1 cellular context compared by ENCODE assay signal in the genomic region with DNA sequence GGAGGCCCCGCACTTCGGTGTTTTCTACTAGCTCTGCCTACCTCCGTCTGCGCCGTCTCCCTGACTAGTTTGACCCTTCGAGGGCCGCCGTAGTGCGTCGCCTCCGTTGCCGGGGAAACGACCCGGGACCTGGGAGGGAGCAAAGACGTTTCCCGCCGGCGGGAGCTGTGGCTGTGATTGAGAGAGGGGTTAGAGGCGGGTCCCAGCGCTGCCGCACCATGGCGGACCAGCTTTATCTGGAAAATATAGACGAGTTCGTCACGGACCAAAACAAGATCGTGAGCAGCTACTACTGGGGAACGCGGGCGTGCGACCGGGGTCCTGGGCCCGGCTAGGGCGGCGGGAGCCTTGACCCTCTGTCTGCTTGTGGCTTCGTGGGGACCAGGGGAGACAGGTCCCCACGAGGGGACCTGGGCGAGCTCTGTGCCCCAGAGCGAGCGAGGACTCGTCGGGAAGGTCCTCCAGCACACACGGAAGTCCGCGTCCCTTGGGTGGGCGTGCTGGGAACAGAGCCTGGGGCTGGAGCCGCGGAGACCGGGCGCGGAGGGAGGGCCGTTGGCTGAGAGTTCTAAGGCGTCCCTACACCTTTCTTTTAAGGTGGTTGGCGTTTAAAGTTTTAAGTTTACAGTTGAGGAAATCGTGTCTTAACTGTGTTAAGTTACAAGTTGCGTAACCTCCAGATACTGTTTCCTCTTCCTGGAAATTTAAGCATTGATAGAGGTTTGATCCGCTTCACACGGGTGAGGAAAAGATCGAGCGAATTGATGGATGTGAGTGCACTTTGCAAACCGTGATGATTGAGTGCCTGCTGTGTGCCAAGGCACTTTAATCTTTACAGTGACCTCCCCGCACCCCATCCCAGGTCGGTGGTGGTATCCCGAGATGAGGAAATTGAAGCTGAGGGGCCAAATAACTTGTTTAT.
TF ChIP-seq lines count a peak whose summit lies in the region.

A gene with protein sequence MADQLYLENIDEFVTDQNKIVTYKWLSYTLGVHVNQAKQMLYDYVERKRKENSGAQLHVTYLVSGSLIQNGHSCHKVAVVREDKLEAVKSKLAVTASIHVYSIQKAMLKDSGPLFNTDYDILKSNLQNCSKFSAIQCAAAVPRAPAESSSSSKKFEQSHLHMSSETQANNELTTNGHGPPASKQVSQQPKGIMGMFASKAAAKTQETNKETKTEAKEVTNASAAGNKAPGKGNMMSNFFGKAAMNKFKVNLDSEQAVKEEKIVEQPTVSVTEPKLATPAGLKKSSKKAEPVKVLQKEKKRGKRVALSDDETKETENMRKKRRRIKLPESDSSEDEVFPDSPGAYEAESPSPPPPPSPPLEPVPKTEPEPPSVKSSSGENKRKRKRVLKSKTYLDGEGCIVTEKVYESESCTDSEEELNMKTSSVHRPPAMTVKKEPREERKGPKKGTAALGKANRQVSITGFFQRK (plus strand): TSS at position 142 of the 922 bp plus-strand sequence. CDS start 77 bp downstream, at position 219.

TF ChIP-seq in HCT116, 20 proteins besides CTCF, POLR2A, EP300 and RAD21 (continued from another document):
- TF ChIP-seq, protein P1, sequence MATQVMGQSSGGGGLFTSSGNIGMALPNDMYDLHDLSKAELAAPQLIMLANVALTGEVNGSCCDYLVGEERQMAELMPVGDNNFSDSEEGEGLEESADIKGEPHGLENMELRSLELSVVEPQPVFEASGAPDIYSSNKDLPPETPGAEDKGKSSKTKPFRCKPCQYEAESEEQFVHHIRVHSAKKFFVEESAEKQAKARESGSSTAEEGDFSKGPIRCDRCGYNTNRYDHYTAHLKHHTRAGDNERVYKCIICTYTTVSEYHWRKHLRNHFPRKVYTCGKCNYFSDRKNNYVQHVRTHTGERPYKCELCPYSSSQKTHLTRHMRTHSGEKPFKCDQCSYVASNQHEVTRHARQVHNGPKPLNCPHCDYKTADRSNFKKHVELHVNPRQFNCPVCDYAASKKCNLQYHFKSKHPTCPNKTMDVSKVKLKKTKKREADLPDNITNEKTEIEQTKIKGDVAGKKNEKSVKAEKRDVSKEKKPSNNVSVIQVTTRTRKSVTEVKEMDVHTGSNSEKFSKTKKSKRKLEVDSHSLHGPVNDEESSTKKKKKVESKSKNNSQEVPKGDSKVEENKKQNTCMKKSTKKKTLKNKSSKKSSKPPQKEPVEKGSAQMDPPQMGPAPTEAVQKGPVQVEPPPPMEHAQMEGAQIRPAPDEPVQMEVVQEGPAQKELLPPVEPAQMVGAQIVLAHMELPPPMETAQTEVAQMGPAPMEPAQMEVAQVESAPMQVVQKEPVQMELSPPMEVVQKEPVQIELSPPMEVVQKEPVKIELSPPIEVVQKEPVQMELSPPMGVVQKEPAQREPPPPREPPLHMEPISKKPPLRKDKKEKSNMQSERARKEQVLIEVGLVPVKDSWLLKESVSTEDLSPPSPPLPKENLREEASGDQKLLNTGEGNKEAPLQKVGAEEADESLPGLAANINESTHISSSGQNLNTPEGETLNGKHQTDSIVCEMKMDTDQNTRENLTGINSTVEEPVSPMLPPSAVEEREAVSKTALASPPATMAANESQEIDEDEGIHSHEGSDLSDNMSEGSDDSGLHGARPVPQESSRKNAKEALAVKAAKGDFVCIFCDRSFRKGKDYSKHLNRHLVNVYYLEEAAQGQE (IDR thresholded peaks at IDR 0.05; ENCODE audit: low read depth), result no peak
- TF ChIP-seq, protein P2, sequence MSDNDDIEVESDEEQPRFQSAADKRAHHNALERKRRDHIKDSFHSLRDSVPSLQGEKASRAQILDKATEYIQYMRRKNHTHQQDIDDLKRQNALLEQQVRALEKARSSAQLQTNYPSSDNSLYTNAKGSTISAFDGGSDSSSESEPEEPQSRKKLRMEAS (IDR thresholded peaks at IDR 0.05), result peak; percentile 64; the same call in 1 of the 2 replicates
- TF ChIP-seq, protein P3, sequence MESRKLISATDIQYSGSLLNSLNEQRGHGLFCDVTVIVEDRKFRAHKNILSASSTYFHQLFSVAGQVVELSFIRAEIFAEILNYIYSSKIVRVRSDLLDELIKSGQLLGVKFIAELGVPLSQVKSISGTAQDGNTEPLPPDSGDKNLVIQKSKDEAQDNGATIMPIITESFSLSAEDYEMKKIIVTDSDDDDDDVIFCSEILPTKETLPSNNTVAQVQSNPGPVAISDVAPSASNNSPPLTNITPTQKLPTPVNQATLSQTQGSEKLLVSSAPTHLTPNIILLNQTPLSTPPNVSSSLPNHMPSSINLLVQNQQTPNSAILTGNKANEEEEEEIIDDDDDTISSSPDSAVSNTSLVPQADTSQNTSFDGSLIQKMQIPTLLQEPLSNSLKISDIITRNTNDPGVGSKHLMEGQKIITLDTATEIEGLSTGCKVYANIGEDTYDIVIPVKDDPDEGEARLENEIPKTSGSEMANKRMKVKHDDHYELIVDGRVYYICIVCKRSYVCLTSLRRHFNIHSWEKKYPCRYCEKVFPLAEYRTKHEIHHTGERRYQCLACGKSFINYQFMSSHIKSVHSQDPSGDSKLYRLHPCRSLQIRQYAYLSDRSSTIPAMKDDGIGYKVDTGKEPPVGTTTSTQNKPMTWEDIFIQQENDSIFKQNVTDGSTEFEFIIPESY (IDR thresholded peaks at IDR 0.05; ENCODE audit: extremely low read depth, insufficient replicate concordance, low read length), result peak; percentile 79
- TF ChIP-seq EGR1 (IDR thresholded peaks at IDR 0.05; ENCODE audit: low read depth) (no peak), ZFX (IDR thresholded peaks at IDR 0.05) (peak; percentile 53; the same call in 1 of the 2 replicates), EZH2 (IDR thresholded peaks at IDR 0.05) (no peak), ELF1 (IDR thresholded peaks at IDR 0.05; ENCODE audit: borderline replicate concordance, low read depth) (no peak; the same call in 1 of the 2 replicates), SP1 (IDR thresholded peaks at IDR 0.05; ENCODE audit: low read depth) (peak; percentile 82), EZH2phosphoT487 (IDR thresholded peaks at IDR 0.05; ENCODE audit: borderline replicate concordance) (no peak), POLR2AphosphoS5 (IDR thresholded peaks at IDR 0.05; ENCODE audit: low read depth, low read length) (peak; percentile 69), FOSL1 (IDR thresholded peaks at IDR 0.05; ENCODE audit: low read depth) (no peak), JUND (IDR thresholded peaks at IDR 0.05) (no peak)
- TF ChIP-seq, protein P4, sequence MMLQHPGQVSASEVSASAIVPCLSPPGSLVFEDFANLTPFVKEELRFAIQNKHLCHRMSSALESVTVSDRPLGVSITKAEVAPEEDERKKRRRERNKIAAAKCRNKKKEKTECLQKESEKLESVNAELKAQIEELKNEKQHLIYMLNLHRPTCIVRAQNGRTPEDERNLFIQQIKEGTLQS (IDR thresholded peaks at IDR 0.05), result no peak; the same call in 1 of the 2 replicates
TF ChIP-seq in HCT116: peak in this region for 10.
